36 cellular contexts compared by ENCODE assay signal in genomic region chr4:36439556-36439955, GRCh38.
"Had no signal": no experiment of that assay in that cellular context is flagged by ENCODE, and none has a peak within 500 bp of the region (broad histone marks: within the 10 kb centered on the region; RNA-seq: fewer than 3 reads in every experiment).

No MANE protein-coding gene starts in this region.

- H3K9me3 Mint-ChIP-seq: activated CD4-positive, alpha-beta T cell treated with anti-CD3 and anti-CD28 coated beads, Interleukin-2, amount 10 ng/mL, durations not matched to agents 7 days and 5 days; activated T-helper 2 cell treated with anti-CD3 and anti-CD28 coated beads, Interferon-gamma antibody, Interleukin-2, Interleukin-4, amounts not matched to agents 10 μg/mL and 5 μg/mL and 100 μg/mL, durations not matched to agents 14 hours and 24 hours and 36 hours had no signal

- H3K4me1 ChIP-seq: ascending aorta, SJSA1 had no signal

- FAIRE-seq: RCC 7860, TTC549 had no signal

- H3K27ac Mint-ChIP-seq: activated CD4-positive, alpha-beta T cell treated with anti-CD3 and anti-CD28 coated beads for 36 hours; activated CD4-positive, alpha-beta T cell treated with anti-CD3 and anti-CD28 coated beads, Interleukin-2, amount 10 ng/mL, durations not matched to agents 7 days and 5 days; activated CD8-positive, alpha-beta T cell treated with anti-CD3 and anti-CD28 coated beads, Interleukin-2, amount 10 ng/mL, durations not matched to agents 7 days and 5 days; activated naive CD4-positive, alpha-beta T cell treated with anti-CD3 and anti-CD28 coated beads, Interleukin-2, amount 50 U/mL, for 24 hours; activated naive CD8-positive, alpha-beta T cell treated with anti-CD3 and anti-CD28 coated beads, Interleukin-2, amount 10 ng/mL, durations not matched to agents 7 days and 5 days; activated T-cell treated with anti-CD3 and anti-CD28 coated beads, Interleukin-2, amount 50 U/mL, for 24 hours; activated T-helper 2 cell treated with anti-CD3 and anti-CD28 coated beads, Interferon-gamma antibody, Interleukin-2, Interleukin-4, amounts not matched to agents 10 μg/mL and 5 μg/mL and 100 μg/mL, durations not matched to agents 14 hours and 24 hours and 36 hours; T-helper 1 cell treated with Interleukin-12 subunit alpha and Interleukin-12 subunit beta and Interleukin-4 antibody, amounts not matched to agents 30 μg/mL and 1 μg/mL, for 36 hours; T-helper 2 cell treated with Interferon-gamma antibody and Interleukin-4, amounts not matched to agents 5 μg/mL and 100 μg/mL, for 36 hours had no signal

- DNase-seq: activated CD4-positive, alpha-beta T cell treated with anti-CD3 and anti-CD28 coated beads for 36 hours; activated CD4-positive, alpha-beta T cell treated with anti-CD3 and anti-CD28 coated beads, Interleukin-2, amount 10 ng/mL, durations not matched to agents 7 days and 5 days; activated CD4-positive, alpha-beta T cell treated with anti-CD3 and anti-CD28 coated beads, Interleukin-2, amount 50 U/mL, for 48 hours; activated CD8-positive, alpha-beta T cell treated with anti-CD3 and anti-CD28 coated beads, Interleukin-2, amount 10 ng/mL, durations not matched to agents 7 days and 5 days; activated gamma-delta T cell; activated naive CD4-positive, alpha-beta T cell treated with Interleukin-2 at 50 U/mL for 16 hours; activated naive CD8-positive, alpha-beta T cell treated with anti-CD3 and anti-CD28 coated beads, Interleukin-2, amount 10 ng/mL, durations not matched to agents 7 days and 5 days; activated T-cell treated with anti-CD3 and anti-CD28 coated beads, Interleukin-2, amount 50 U/mL, for 24 hours; amygdala; Kasumi-1; KG1; MG63; NCI-H1048; NCI-H1105 treated with DMSO at 0.1 percent for 48 hours; NCI-H1436; NCI-H1694; NCI-H1930; NCI-H2081 treated with DMSO at 0.1 percent for 48 hours; NCI-H2171; NCI-H446; NCI-H510A treated with DMSO at 0.1 percent for 48 hours; NCI-H526 treated with DMSO at 0.1 percent for 48 hours; NK-92 treated with Interleukin-12 subunit alpha and Interleukin-12 subunit beta, amount 100 ng/mL, for 24 hours; PC-9; SHP77 treated with DMSO at 0.1 percent for 48 hours; SK-N-SH had no signal

- H3K4me1 Mint-ChIP-seq: activated CD4-positive, alpha-beta T cell treated with anti-CD3 and anti-CD28 coated beads for 36 hours; activated CD4-positive, alpha-beta T cell treated with anti-CD3 and anti-CD28 coated beads, Interleukin-2, amount 10 ng/mL, durations not matched to agents 7 days and 5 days; activated naive CD4-positive, alpha-beta T cell treated with anti-CD3 and anti-CD28 coated beads, Interleukin-2, amount 50 U/mL, for 24 hours; activated naive CD8-positive, alpha-beta T cell treated with anti-CD3 and anti-CD28 coated beads, Interleukin-2, amount 10 ng/mL, durations not matched to agents 7 days and 5 days had no signal

- H3K4me3 ChIP-seq: ascending aorta, cardiac muscle cell, MG63, PC-9, SJSA1 had no signal

- H3K4me2 ChIP-seq: PC-9, SK-N-SH had no signal

- H3K27me3 ChIP-seq: ascending aorta, cardiac muscle cell, MG63, SJSA1 had no signal

- H3K9ac ChIP-seq: SK-N-SH had no signal

- H3K27ac ChIP-seq: ascending aorta, cardiac muscle cell, PC-9, SJSA1 had no signal

- H3K27me3 Mint-ChIP-seq: activated T-cell treated with anti-CD3 and anti-CD28 coated beads, Interleukin-2, amount 50 U/mL, for 24 hours had no signal

- H3K4me3 Mint-ChIP-seq: activated CD4-positive, alpha-beta T cell treated with anti-CD3 and anti-CD28 coated beads for 36 hours; activated CD4-positive, alpha-beta T cell treated with anti-CD3 and anti-CD28 coated beads, Interleukin-2, amount 10 ng/mL, durations not matched to agents 7 days and 5 days; activated CD8-positive, alpha-beta T cell treated with anti-CD3 and anti-CD28 coated beads, Interleukin-2, amount 10 ng/mL, durations not matched to agents 7 days and 5 days; activated naive CD4-positive, alpha-beta T cell treated with anti-CD3 and anti-CD28 coated beads, Interleukin-2, amount 50 U/mL, for 24 hours; activated naive CD8-positive, alpha-beta T cell treated with anti-CD3 and anti-CD28 coated beads, Interleukin-2, amount 10 ng/mL, durations not matched to agents 7 days and 5 days; activated T-cell treated with anti-CD3 and anti-CD28 coated beads, Interleukin-2, amount 50 U/mL, for 24 hours; T-helper 1 cell treated with Interleukin-12 subunit alpha and Interleukin-12 subunit beta and Interleukin-4 antibody, amounts not matched to agents 30 μg/mL and 1 μg/mL, for 36 hours; T-helper 2 cell treated with Interferon-gamma antibody and Interleukin-4, amounts not matched to agents 5 μg/mL and 100 μg/mL, for 36 hours had no signal

- H3K36me3 Mint-ChIP-seq: activated naive CD8-positive, alpha-beta T cell treated with anti-CD3 and anti-CD28 coated beads, Interleukin-2, amount 10 ng/mL, durations not matched to agents 7 days and 5 days had no signal

- H3K36me3 ChIP-seq: ascending aorta, cardiac muscle cell, MG63, SJSA1 had no signal

- ATAC-seq: activated CD4-positive, alpha-beta T cell treated with anti-CD3 and anti-CD28 coated beads for 36 hours; activated CD4-positive, CD25-positive, alpha-beta regulatory T cell treated with anti-CD3 and anti-CD28 coated beads, Interleukin-2, amount 50 U/mL, for 24 hours; activated CD8-positive, alpha-beta T cell treated with anti-CD3 and anti-CD28 coated beads, Interleukin-2, amount 10 ng/mL, durations not matched to agents 7 days and 5 days had no signal
